In genomic region chr16:66548868-66549267, GRCh38 we compare ENCODE assay signal across 8 cellular contexts. TPM values are rescaled to one million over a fixed set of nuclear protein-coding genes. Genes with fewer than 3 reads are reported as not detected.
DNase-seq lines count a peak whose midpoint lies in the region; ATAC-seq, FAIRE-seq and TF ChIP-seq lines count a peak whose summit lies in the region.

No MANE protein-coding gene starts in this region.

- H4K20me1 ChIP-seq in PC-9 (ENCODE audit: insufficient read depth) (no peaks in the 10 kb centered on the region), endothelial cell of umbilical vein (replicated peaks; ENCODE audit: control insufficient read depth, extremely low read depth, insufficient read depth, low read length) (no peaks in the 10 kb centered on the region), osteoblast (ENCODE audit: insufficient read depth, low read length) (no peaks in the 10 kb centered on the region)

- peaks cover 13% of the 10 kb centered on the region for H3K79me2 ChIP-seq in PC-9 (ENCODE audit: low read depth)
- H3K79me2 ChIP-seq in endothelial cell of umbilical vein (ENCODE audit: control insufficient read depth, insufficient read depth, low read length) = peaks cover 13% of the 10 kb centered on the region
- H3K79me2 ChIP-seq in osteoblast (ENCODE audit: insufficient read depth, low read length) = peaks cover 15% of the 10 kb centered on the region

- no peaks in the 10 kb centered on the region for H3K9me1 ChIP-seq in endothelial cell of umbilical vein (replicated peaks; ENCODE audit: control insufficient read depth, extremely low read depth, insufficient read depth, low read length)

- H3K27me3 ChIP-seq in PC-9 (ENCODE audit: insufficient read depth, low read depth) (no peaks in the 10 kb centered on the region), endothelial cell of umbilical vein (ENCODE audit: control insufficient read depth in 2 of 2, insufficient read depth in 2 of 2, low read length in 2 of 2) (no peaks in the 10 kb centered on the region), osteoblast (ENCODE audit: insufficient read depth, low read length) (no peaks in the 10 kb centered on the region)

- H3K9me3 ChIP-seq in PC-9 (ENCODE audit: insufficient read depth, low read depth) (no peaks in the 10 kb centered on the region), endothelial cell of umbilical vein (replicated peaks; ENCODE audit: control insufficient read depth, insufficient read depth, low read length) (no peaks in the 10 kb centered on the region), osteoblast (ENCODE audit: low read depth, low read length) (no peaks in the 10 kb centered on the region)

- H2AFZ ChIP-seq in PC-9 (peak overlapping the region; percentile 96; the same call in 1 of the 2 replicates), endothelial cell of umbilical vein (ENCODE audit: low read depth, low read length) (no peak overlapping the region), osteoblast (ENCODE audit: low read length) (peak overlapping the region; percentile 96)

- intact Hi-C loops in PC-9 (cut with micrococcal nuclease; ENCODE audit: unreplicated experiment) (no loop called here), endothelial cell of umbilical vein (cut with micrococcal nuclease) (no loop called here)

- H3K27ac ChIP-seq in C4-2B = peak overlapping the region; percentile 73; the same call in 1 of the 2 replicates
- H3K27ac ChIP-seq in PC-9 = no peak overlapping the region
- no peak overlapping the region for H3K27ac ChIP-seq in endothelial cell of umbilical vein (ENCODE audit: insufficient read depth, low read depth, low read length)
- peak overlapping the region; percentile 78 for H3K27ac ChIP-seq in osteoblast (ENCODE audit: low read depth, low read length)

- H3K9ac ChIP-seq in endothelial cell of umbilical vein (replicated peaks; ENCODE audit: extremely low read depth, insufficient read depth, low read length) = peak overlapping the region; percentile 73

- peak; percentile 31 for FAIRE-seq in endothelial cell of umbilical vein (lab: Jason Lieb, UNC)

- H3K4me2 ChIP-seq in PC-9 (peak overlapping the region; percentile 84), endothelial cell of umbilical vein (ENCODE audit: insufficient read depth, low read length) (no peak overlapping the region), osteoblast (ENCODE audit: insufficient read depth, low read length) (peak overlapping the region; percentile 94)

- no peaks in the 10 kb centered on the region for H3K9me2 ChIP-seq in PC-9 (ENCODE audit: insufficient read depth)

- H3K4me1 ChIP-seq in PC-9 (replicated peaks; ENCODE audit: insufficient read depth) (peaks cover 28% of the 10 kb centered on the region), endothelial cell of umbilical vein (ENCODE audit: control insufficient read depth, extremely low read depth, insufficient read depth, low read length) (peaks cover 30% of the 10 kb centered on the region), osteoblast (ENCODE audit: insufficient read depth, low read length) (peaks cover 36% of the 10 kb centered on the region)

- dilution Hi-C loops in endothelial cell of umbilical vein (cut with MboI; ENCODE audit: extremely low pct_ligation_motif_present, low sequenced_read_pairs) = no loop called here

- CTCF ChIA-PET in PC-9 (lab: Charles Lee) = no interaction called here
- CTCF ChIA-PET in endothelial cell of umbilical vein (lab: Charles Lee) = interaction anchor here (1.8 to 2.6 kb wide), 2 partner anchors 27 to 33 kb away, joined by 4 to 7 read pairs; no protein-coding TSS in a partner anchor
- CTCF ChIA-PET in HEK293T (lab: Yijun Ruan, JAX) = no interaction called here

- BruUV-seq in PC-9 (replicated peaks; lab: Mats Ljungman, UMichigan) (no TSS peak), endothelial cell of umbilical vein (replicated peaks; lab: Mats Ljungman, UMichigan) (no TSS peak)

- H3F3A ChIP-seq in PC-9 (ENCODE audit: insufficient read depth, low read depth) = peaks cover 10% of the 10 kb centered on the region; the same call in 1 of the 2 replicates

- TF ChIP-seq CTCF in C4-2B (conservative IDR thresholded peaks at IDR 0.05) (no peak), PC-9 (conservative IDR thresholded peaks at IDR 0.05) (no peak), endothelial cell of umbilical vein (IDR thresholded peaks at IDR 0.05; ENCODE audit: extremely low read depth in 1 of 2, insufficient read depth in 1 of 2, low read depth in 1 of 2, low read length in 2 of 2) (no peak), osteoblast (IDR thresholded peaks at IDR 0.05; ENCODE audit: extremely low read depth, low read depth, low read length) (no peak)

- POLR2A ChIA-PET in PC-9 (lab: Charles Lee; ENCODE audit: unreplicated experiment) = interaction anchor here (0.6 kb wide), 1 partner anchor 62 kb away, joined by 5 read pairs; no protein-coding TSS in a partner anchor
- POLR2A ChIA-PET in endothelial cell of umbilical vein (lab: Charles Lee) = no interaction called here
- POLR2A ChIA-PET in HEK293T (lab: Yijun Ruan, JAX) = interaction anchor here (0.6 to 1.5 kb wide), 4 partner anchors 10 to 31 kb away, joined by 3 to 4 read pairs (median 3); partner anchors contain the start of gene CMTM2

- H3K4me3 ChIP-seq in PC-9 (peak overlapping the region; percentile 90), endothelial cell of umbilical vein (replicated peaks in 1 of 3; ENCODE audit: insufficient read depth in 1 of 3, low read depth in 1 of 3, low read length in 3 of 3) (no peak overlapping the region), osteoblast (ENCODE audit: insufficient read depth, low read length) (peak overlapping the region; percentile 84)

- DNase-seq in PC-9 (no peak), endothelial cell of umbilical vein (ENCODE audit: low read depth, low spot score) (no peak), osteoblast (ENCODE audit: insufficient read length, low spot score, missing footprints) (no peak), NCI-H187 treated with DMSO at 0.1 percent for 48 hours (lab: John Stamatoyannopoulos, UW) (no peak), HuH-7 (ENCODE audit: low spot score) (no peak), HEK293T (ENCODE audit: extremely low spot score) (no peak)

- no peaks in the 10 kb centered on the region for H3K36me3 ChIP-seq in PC-9 (ENCODE audit: low read depth)
- no peaks in the 10 kb centered on the region for H3K36me3 ChIP-seq in endothelial cell of umbilical vein (ENCODE audit: control insufficient read depth in 2 of 2, extremely low read depth in 1 of 2, insufficient read depth in 2 of 2, low read length in 2 of 2)
- peaks cover 4% of the 10 kb centered on the region for H3K36me3 ChIP-seq in osteoblast (ENCODE audit: insufficient read depth, low read length)

- no peak for ATAC-seq in GM18909 (IDR thresholded peaks at IDR 0.05; ENCODE audit: poor library complexity, unreplicated experiment)

- TF ChIP-seq POLR2A in endothelial cell of umbilical vein (IDR thresholded peaks at IDR 0.05; ENCODE audit: low read depth, low read length) = no peak

RNA-seq across cellular contexts. Expression of gene TK2, which starts 1.1 kb away (rescaled TPM):
- total RNA-seq in PC-9 (2021) (20.1 and 20.9 TPM in 2 replicates), endothelial cell of umbilical vein (23.4 and 25.2 TPM in 2 replicates), osteoblast (73.5 and 81.3 TPM in 2 replicates)
- polyA plus RNA-seq in endothelial cell of umbilical vein = 12.1 and 12.2 TPM in 2 replicates
- polyA plus RNA-seq in endothelial cell of umbilical vein (2011; cell fraction: cytosol; rRNA removed) = 15.2 and 16.6 TPM in 2 replicates
- 25.4 and 27.0 TPM in 2 replicates for polyA plus RNA-seq in endothelial cell of umbilical vein (2011; cell fraction: nucleus; rRNA removed)
- polyA plus RNA-seq in endothelial cell of umbilical vein (2012) = 19.2 and 20.4 TPM in 2 replicates
- polyA minus RNA-seq in endothelial cell of umbilical vein = 31.5 and 50.2 TPM in 2 replicates
- polyA minus RNA-seq in endothelial cell of umbilical vein (2011; cell fraction: cytosol; rRNA and poly(A)+ RNA removed) = 14.0 TPM
- 10.6 and 12.2 TPM in 2 replicates for polyA minus RNA-seq in endothelial cell of umbilical vein (2011; cell fraction: nucleus; rRNA and poly(A)+ RNA removed)

RNA-seq across cellular contexts. Expression of gene CKLF, which starts 3.5 kb away (rescaled TPM):
- total RNA-seq in PC-9 (2021) (77.1 and 86.4 TPM in 2 replicates), endothelial cell of umbilical vein (80.0 and 93.4 TPM in 2 replicates), osteoblast (46.0 and 48.9 TPM in 2 replicates)
- 197 and 209 TPM in 2 replicates for polyA plus RNA-seq in endothelial cell of umbilical vein
- 174 and 175 TPM in 2 replicates for polyA plus RNA-seq in endothelial cell of umbilical vein (2011; cell fraction: cytosol; rRNA removed)
- 54.0 and 61.7 TPM in 2 replicates for polyA plus RNA-seq in endothelial cell of umbilical vein (2011; cell fraction: nucleus; rRNA removed)
- polyA plus RNA-seq in endothelial cell of umbilical vein (2012) = 85.6 and 95.1 TPM in 2 replicates
- polyA minus RNA-seq in endothelial cell of umbilical vein = 49.7 and 62.3 TPM in 2 replicates
- polyA minus RNA-seq in endothelial cell of umbilical vein (2011; cell fraction: cytosol; rRNA and poly(A)+ RNA removed) = 38.7 TPM
- polyA minus RNA-seq in endothelial cell of umbilical vein (2011; cell fraction: nucleus; rRNA and poly(A)+ RNA removed) = 9.4 and 9.9 TPM in 2 replicates

RNA-seq across cellular contexts. Expression of gene CMTM1, which starts 17.4 kb away (rescaled TPM):
- total RNA-seq in PC-9 (2021) = 6.1 and 9.4 TPM in 2 replicates
- 9.3 and 12.3 TPM in 2 replicates for total RNA-seq in endothelial cell of umbilical vein
- 3.0 and 3.8 TPM in 2 replicates for polyA plus RNA-seq in endothelial cell of umbilical vein
- polyA plus RNA-seq in endothelial cell of umbilical vein (2011; cell fraction: cytosol; rRNA removed) = 1.9 and 2.5 TPM in 2 replicates
- 1.8 and 2.4 TPM in 2 replicates for polyA plus RNA-seq in endothelial cell of umbilical vein (2011; cell fraction: nucleus; rRNA removed)
- 2.9 and 5.1 TPM in 2 replicates for polyA plus RNA-seq in endothelial cell of umbilical vein (2012)
- 3.8 and 4.5 TPM in 2 replicates for polyA minus RNA-seq in endothelial cell of umbilical vein
- polyA minus RNA-seq in endothelial cell of umbilical vein (2011; cell fraction: cytosol; rRNA and poly(A)+ RNA removed) = 4.8 TPM
- polyA minus RNA-seq in endothelial cell of umbilical vein (2011; cell fraction: nucleus; rRNA and poly(A)+ RNA removed) = 1.2 and 1.9 TPM in 2 replicates
- 4.0 and 4.1 TPM in 2 replicates for total RNA-seq in osteoblast

RNA-seq across cellular contexts. Expression of gene CMTM2, which starts 30.4 kb away (rescaled TPM):
- total RNA-seq in PC-9 (2021) (0.65 TPM in 1 of 2 replicates, not detected in the other), endothelial cell of umbilical vein (not detected in 2 replicates), osteoblast (not detected in 2 replicates)
- not detected in 2 replicates for polyA plus RNA-seq in endothelial cell of umbilical vein
- not detected in 2 replicates for polyA plus RNA-seq in endothelial cell of umbilical vein (2011; cell fraction: cytosol; rRNA removed)
- 0.20 TPM in 1 of 2 replicates, not detected in the other for polyA plus RNA-seq in endothelial cell of umbilical vein (2011; cell fraction: nucleus; rRNA removed)
- polyA plus RNA-seq in endothelial cell of umbilical vein (2012) = not detected in 2 replicates
- 1.6 TPM in 1 of 2 replicates, not detected in the other for polyA minus RNA-seq in endothelial cell of umbilical vein
- polyA minus RNA-seq in endothelial cell of umbilical vein (2011; cell fraction: cytosol; rRNA and poly(A)+ RNA removed) = not detected
- polyA minus RNA-seq in endothelial cell of umbilical vein (2011; cell fraction: nucleus; rRNA and poly(A)+ RNA removed) = not detected in 2 replicates

RNA-seq across cellular contexts. Expression of gene CMTM3, which starts 55.6 kb away (rescaled TPM):
- total RNA-seq in PC-9 (2021) (32.0 and 33.1 TPM in 2 replicates), endothelial cell of umbilical vein (83.6 and 90.5 TPM in 2 replicates), osteoblast (24.6 and 29.8 TPM in 2 replicates)
- polyA plus RNA-seq in endothelial cell of umbilical vein = 86.2 and 104 TPM in 2 replicates
- 74.9 and 81.6 TPM in 2 replicates for polyA plus RNA-seq in endothelial cell of umbilical vein (2011; cell fraction: cytosol; rRNA removed)
- polyA plus RNA-seq in endothelial cell of umbilical vein (2011; cell fraction: nucleus; rRNA removed) = 43.1 and 45.5 TPM in 2 replicates
- polyA plus RNA-seq in endothelial cell of umbilical vein (2012) = 66.2 and 95.6 TPM in 2 replicates
- 75.2 and 81.4 TPM in 2 replicates for polyA minus RNA-seq in endothelial cell of umbilical vein
- polyA minus RNA-seq in endothelial cell of umbilical vein (2011; cell fraction: cytosol; rRNA and poly(A)+ RNA removed) = not detected
- polyA minus RNA-seq in endothelial cell of umbilical vein (2011; cell fraction: nucleus; rRNA and poly(A)+ RNA removed) = 12.5 and 16.8 TPM in 2 replicates

Comparison
In these comparisons a context has a peak if more than half of its experiments do, and no peak if none do; other contexts are left out.
1. H3K27ac ChIP-seq: peak in C4-2B (single experiment) and osteoblast (single experiment); none in PC-9 (single experiment) and endothelial cell of umbilical vein (single experiment).
2. H3K4me3 ChIP-seq: peak in PC-9 (single experiment) and osteoblast (single experiment); none in endothelial cell of umbilical vein (0 of 3).